1 cellular context compared by ENCODE assay signal in the genomic region with DNA sequence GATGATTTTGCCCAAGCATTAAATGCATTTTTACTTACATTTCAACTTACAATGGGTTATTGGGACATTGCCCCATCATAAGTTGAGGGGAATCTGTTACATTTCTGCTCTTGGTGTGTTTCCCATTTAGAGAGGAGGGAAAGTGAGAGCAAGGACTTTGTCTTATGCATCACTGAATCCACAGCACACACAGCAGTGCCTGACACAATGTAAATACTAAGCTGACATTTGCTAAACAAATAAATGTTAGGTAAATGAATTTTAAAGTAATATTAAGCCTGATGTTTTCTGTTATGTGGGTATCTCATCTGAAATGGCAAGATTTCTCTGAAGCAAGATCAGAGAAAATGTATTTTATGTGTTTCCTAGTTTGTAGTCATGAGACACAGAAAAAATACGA.
TF ChIP-seq lines count a peak whose summit lies in the region.

No MANE protein-coding gene starts in this region.

TF ChIP-seq in HepG2, 621 proteins besides CTCF, POLR2A, EP300 and RAD21 (continued from another document):
- TF ChIP-seq, protein P1, sequence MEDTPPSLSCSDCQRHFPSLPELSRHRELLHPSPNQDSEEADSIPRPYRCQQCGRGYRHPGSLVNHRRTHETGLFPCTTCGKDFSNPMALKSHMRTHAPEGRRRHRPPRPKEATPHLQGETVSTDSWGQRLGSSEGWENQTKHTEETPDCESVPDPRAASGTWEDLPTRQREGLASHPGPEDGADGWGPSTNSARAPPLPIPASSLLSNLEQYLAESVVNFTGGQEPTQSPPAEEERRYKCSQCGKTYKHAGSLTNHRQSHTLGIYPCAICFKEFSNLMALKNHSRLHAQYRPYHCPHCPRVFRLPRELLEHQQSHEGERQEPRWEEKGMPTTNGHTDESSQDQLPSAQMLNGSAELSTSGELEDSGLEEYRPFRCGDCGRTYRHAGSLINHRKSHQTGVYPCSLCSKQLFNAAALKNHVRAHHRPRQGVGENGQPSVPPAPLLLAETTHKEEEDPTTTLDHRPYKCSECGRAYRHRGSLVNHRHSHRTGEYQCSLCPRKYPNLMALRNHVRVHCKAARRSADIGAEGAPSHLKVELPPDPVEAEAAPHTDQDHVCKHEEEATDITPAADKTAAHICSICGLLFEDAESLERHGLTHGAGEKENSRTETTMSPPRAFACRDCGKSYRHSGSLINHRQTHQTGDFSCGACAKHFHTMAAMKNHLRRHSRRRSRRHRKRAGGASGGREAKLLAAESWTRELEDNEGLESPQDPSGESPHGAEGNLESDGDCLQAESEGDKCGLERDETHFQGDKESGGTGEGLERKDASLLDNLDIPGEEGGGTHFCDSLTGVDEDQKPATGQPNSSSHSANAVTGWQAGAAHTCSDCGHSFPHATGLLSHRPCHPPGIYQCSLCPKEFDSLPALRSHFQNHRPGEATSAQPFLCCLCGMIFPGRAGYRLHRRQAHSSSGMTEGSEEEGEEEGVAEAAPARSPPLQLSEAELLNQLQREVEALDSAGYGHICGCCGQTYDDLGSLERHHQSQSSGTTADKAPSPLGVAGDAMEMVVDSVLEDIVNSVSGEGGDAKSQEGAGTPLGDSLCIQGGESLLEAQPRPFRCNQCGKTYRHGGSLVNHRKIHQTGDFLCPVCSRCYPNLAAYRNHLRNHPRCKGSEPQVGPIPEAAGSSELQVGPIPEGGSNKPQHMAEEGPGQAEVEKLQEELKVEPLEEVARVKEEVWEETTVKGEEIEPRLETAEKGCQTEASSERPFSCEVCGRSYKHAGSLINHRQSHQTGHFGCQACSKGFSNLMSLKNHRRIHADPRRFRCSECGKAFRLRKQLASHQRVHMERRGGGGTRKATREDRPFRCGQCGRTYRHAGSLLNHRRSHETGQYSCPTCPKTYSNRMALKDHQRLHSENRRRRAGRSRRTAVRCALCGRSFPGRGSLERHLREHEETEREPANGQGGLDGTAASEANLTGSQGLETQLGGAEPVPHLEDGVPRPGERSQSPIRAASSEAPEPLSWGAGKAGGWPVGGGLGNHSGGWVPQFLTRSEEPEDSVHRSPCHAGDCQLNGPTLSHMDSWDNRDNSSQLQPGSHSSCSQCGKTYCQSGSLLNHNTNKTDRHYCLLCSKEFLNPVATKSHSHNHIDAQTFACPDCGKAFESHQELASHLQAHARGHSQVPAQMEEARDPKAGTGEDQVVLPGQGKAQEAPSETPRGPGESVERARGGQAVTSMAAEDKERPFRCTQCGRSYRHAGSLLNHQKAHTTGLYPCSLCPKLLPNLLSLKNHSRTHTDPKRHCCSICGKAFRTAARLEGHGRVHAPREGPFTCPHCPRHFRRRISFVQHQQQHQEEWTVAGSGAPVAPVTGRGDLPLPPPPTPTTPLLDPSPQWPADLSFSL (CRISPR knock-in tag; IDR thresholded peaks at IDR 0.05): peak; percentile 38; the same call in 1 of the 2 replicates
- TF ChIP-seq SALL1 (CRISPR knock-in tag; IDR thresholded peaks at IDR 0.05) (peak; percentile 68; the same call in 1 of the 2 replicates), ZBTB20 (CRISPR knock-in tag; IDR thresholded peaks at IDR 0.05; ENCODE audit: borderline replicate concordance, low read depth) (peak; percentile 66; the same call in 1 of the 2 replicates), DPF2 (CRISPR knock-in tag; IDR thresholded peaks at IDR 0.05; ENCODE audit: borderline replicate concordance, low read depth) (peak; percentile 57; the same call in 1 of the 2 replicates), GFI1 (CRISPR knock-in tag; IDR thresholded peaks at IDR 0.05; ENCODE audit: borderline replicate concordance) (no peak), GABPA (IDR thresholded peaks at IDR 0.05; ENCODE audit: low read depth, low read length) (no peak), GABPA (CRISPR knock-in tag; IDR thresholded peaks at IDR 0.05; ENCODE audit: low read depth) (no peak), RXRB (CRISPR knock-in tag; IDR thresholded peaks at IDR 0.05; ENCODE audit: borderline replicate concordance) (peak; percentile 73; the same call in 1 of the 2 replicates), KAT8 (CRISPR knock-in tag; IDR thresholded peaks at IDR 0.05) (0 out of 2 replicates have a peak, but pooled peaks have one; percentile 17), ZNF317 (CRISPR knock-in tag; IDR thresholded peaks at IDR 0.05) (no peak), TEAD3 (CRISPR knock-in tag; optimal IDR thresholded peaks at IDR 0.05; ENCODE audit: borderline replicate concordance) (peak; percentile 72), HMG20A (CRISPR knock-in tag; IDR thresholded peaks at IDR 0.05; ENCODE audit: borderline replicate concordance) (peak; percentile 76; the same call in 1 of the 2 replicates), TCF7 (IDR thresholded peaks at IDR 0.05; ENCODE audit: low read depth) (0 out of 2 replicates have a peak, but pooled peaks have one; percentile 25), FOSL2 (CRISPR knock-in tag; IDR thresholded peaks at IDR 0.05) (peak; percentile 77), ZKSCAN1 (IDR thresholded peaks at IDR 0.05; ENCODE audit: low read length) (no peak), ZNF24 (IDR thresholded peaks at IDR 0.05) (peak; percentile 68), HNF4A (CRISPR knock-in tag; IDR thresholded peaks at IDR 0.05) (peak; percentile 79), ZFP36L1 (CRISPR knock-in tag; IDR thresholded peaks at IDR 0.05) (0 out of 2 replicates have a peak, but pooled peaks have one; percentile 41), FOXA3 (CRISPR knock-in tag; IDR thresholded peaks at IDR 0.05) (peak; percentile 91), MIXL1 (CRISPR knock-in tag; IDR thresholded peaks at IDR 0.05) (peak; percentile 65; the same call in 1 of the 2 replicates), EHMT2 (IDR thresholded peaks at IDR 0.05; ENCODE audit: borderline replicate concordance, low read depth, low read length) (peak; percentile 58; the same call in 1 of the 2 replicates), RBM22 (optimal IDR thresholded peaks at IDR 0.05; ENCODE audit: low read length) (no peak)
- TF ChIP-seq, protein P2, sequence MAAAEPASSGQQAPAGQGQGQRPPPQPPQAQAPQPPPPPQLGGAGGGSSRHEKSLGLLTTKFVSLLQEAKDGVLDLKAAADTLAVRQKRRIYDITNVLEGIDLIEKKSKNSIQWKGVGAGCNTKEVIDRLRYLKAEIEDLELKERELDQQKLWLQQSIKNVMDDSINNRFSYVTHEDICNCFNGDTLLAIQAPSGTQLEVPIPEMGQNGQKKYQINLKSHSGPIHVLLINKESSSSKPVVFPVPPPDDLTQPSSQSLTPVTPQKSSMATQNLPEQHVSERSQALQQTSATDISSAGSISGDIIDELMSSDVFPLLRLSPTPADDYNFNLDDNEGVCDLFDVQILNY (CRISPR knock-in tag; conservative IDR thresholded peaks at IDR 0.05): no peak
- TF ChIP-seq, protein P3, sequence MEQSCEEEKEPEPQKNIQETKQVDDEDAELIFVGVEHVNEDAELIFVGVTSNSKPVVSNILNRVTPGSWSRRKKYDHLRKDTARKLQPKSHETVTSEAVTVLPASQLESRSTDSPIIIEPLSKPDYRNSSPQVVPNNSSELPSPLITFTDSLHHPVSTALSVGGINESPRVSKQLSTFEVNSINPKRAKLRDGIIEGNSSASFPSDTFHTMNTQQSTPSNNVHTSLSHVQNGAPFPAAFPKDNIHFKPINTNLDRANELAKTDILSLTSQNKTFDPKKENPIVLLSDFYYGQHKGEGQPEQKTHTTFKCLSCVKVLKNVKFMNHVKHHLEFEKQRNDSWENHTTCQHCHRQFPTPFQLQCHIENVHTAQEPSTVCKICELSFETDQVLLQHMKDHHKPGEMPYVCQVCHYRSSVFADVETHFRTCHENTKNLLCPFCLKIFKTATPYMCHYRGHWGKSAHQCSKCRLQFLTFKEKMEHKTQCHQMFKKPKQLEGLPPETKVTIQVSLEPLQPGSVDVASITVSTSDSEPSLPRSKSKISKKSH (CRISPR knock-in tag; IDR thresholded peaks at IDR 0.05; ENCODE audit: borderline replicate concordance): no peak
- TF ChIP-seq, protein P4, sequence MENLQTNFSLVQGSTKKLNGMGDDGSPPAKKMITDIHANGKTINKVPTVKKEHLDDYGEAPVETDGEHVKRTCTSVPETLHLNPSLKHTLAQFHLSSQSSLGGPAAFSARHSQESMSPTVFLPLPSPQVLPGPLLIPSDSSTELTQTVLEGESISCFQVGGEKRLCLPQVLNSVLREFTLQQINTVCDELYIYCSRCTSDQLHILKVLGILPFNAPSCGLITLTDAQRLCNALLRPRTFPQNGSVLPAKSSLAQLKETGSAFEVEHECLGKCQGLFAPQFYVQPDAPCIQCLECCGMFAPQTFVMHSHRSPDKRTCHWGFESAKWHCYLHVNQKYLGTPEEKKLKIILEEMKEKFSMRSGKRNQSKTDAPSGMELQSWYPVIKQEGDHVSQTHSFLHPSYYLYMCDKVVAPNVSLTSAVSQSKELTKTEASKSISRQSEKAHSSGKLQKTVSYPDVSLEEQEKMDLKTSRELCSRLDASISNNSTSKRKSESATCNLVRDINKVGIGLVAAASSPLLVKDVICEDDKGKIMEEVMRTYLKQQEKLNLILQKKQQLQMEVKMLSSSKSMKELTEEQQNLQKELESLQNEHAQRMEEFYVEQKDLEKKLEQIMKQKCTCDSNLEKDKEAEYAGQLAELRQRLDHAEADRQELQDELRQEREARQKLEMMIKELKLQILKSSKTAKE (CRISPR knock-in tag; IDR thresholded peaks at IDR 0.05; ENCODE audit: borderline replicate concordance): no peak
- TF ChIP-seq, protein P5, sequence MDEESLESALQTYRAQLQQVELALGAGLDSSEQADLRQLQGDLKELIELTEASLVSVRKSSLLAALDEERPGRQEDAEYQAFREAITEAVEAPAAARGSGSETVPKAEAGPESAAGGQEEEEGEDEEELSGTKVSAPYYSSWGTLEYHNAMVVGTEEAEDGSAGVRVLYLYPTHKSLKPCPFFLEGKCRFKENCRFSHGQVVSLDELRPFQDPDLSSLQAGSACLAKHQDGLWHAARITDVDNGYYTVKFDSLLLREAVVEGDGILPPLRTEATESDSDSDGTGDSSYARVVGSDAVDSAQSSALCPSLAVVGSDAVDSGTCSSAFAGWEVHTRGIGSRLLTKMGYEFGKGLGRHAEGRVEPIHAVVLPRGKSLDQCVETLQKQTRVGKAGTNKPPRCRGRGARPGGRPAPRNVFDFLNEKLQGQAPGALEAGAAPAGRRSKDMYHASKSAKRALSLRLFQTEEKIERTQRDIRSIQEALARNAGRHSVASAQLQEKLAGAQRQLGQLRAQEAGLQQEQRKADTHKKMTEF (CRISPR knock-in tag; IDR thresholded peaks at IDR 0.05): peak; percentile 51
- TF ChIP-seq, protein P6, sequence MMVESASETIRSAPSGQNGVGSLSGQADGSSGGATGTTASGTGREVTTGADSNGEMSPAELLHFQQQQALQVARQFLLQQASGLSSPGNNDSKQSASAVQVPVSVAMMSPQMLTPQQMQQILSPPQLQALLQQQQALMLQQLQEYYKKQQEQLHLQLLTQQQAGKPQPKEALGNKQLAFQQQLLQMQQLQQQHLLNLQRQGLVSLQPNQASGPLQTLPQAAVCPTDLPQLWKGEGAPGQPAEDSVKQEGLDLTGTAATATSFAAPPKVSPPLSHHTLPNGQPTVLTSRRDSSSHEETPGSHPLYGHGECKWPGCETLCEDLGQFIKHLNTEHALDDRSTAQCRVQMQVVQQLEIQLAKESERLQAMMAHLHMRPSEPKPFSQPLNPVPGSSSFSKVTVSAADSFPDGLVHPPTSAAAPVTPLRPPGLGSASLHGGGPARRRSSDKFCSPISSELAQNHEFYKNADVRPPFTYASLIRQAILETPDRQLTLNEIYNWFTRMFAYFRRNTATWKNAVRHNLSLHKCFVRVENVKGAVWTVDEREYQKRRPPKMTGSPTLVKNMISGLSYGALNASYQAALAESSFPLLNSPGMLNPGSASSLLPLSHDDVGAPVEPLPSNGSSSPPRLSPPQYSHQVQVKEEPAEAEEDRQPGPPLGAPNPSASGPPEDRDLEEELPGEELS (CRISPR knock-in tag; IDR thresholded peaks at IDR 0.05): peak; percentile 37; the same call in 1 of the 2 replicates
